Comparison of ENCODE assay signal across 15 cellular contexts in genomic region chr4:76692761-76693160, GRCh38.
DNase-seq lines count a peak whose midpoint lies in the region; ATAC-seq, FAIRE-seq and TF ChIP-seq lines count a peak whose summit lies in the region.
"Had no signal": no experiment of that assay in that cellular context is flagged by ENCODE, and none has a peak within 500 bp of the region (broad histone marks: within the 10 kb centered on the region; RNA-seq: fewer than 3 reads in every experiment).

No MANE protein-coding gene starts in this region.

- H3K27me3 Mint-ChIP-seq in Calu3 (ENCODE audit: unreplicated experiment) (no peaks in the 10 kb centered on the region), astrocyte (ENCODE audit: low read depth, unreplicated experiment) (no peaks in the 10 kb centered on the region), progenitor cell of endocrine pancreas (no peaks in the 10 kb centered on the region)

- no peaks in the 10 kb centered on the region for H3K9me3 Mint-ChIP-seq in Calu3 (ENCODE audit: low read depth, unreplicated experiment)
- H3K9me3 Mint-ChIP-seq in astrocyte (ENCODE audit: unreplicated experiment), result peaks cover 3% of the 10 kb centered on the region
- no peaks in the 10 kb centered on the region for H3K9me3 Mint-ChIP-seq in progenitor cell of endocrine pancreas (ENCODE audit: low read depth)

- H3K4me1 ChIP-seq in astrocyte (ENCODE audit: insufficient read depth, low read length) (peaks cover 30% of the 10 kb centered on the region), kidney (ENCODE audit: control insufficient read depth in 1 of 2, insufficient read depth in 1 of 2, low read depth in 1 of 2, low read length in 2 of 2) (peaks cover 17 to 25% of the 10 kb centered on the region in 2 donors)

- peak overlapping the region; percentile 93 for H3K27ac Mint-ChIP-seq in Calu3 (ENCODE audit: unreplicated experiment)
- H3K27ac Mint-ChIP-seq in astrocyte (ENCODE audit: unreplicated experiment), result peak overlapping the region; percentile 1
- H3K27ac Mint-ChIP-seq in progenitor cell of endocrine pancreas, result peak overlapping the region; percentile 89
- H3K27ac Mint-ChIP-seq: CD14-positive monocyte had no signal

- no peaks in the 10 kb centered on the region for H3K9me3 ChIP-seq in astrocyte (ENCODE audit: insufficient read depth, low read depth, low read length)
- no peaks in the 10 kb centered on the region for H3K9me3 ChIP-seq in kidney (ENCODE audit: control insufficient read depth in 1 of 2, low read length in 2 of 2)

- TF ChIP-seq CTCF in Calu3 (IDR thresholded peaks at IDR 0.05; ENCODE audit: unreplicated experiment) (no peak), astrocyte (IDR thresholded peaks at IDR 0.05; ENCODE audit: insufficient read depth, low read depth, low read length) (no peak), kidney (IDR thresholded peaks at IDR 0.05; ENCODE audit: borderline replicate concordance, extremely low read depth, insufficient read depth) (no peak), progenitor cell of endocrine pancreas (IDR thresholded peaks at IDR 0.05; ENCODE audit: unreplicated experiment) (no peak)

- DNase-seq in Calu3, result no peak
- DNase-seq in astrocyte (ENCODE audit: low read depth), result no peak
- no peak for DNase-seq in kidney
- DNase-seq in progenitor cell of endocrine pancreas (ENCODE audit: low spot score, unreplicated experiment), result no peak
- DNase-seq in 8988T, result no peak
- DNase-seq in kidney tubule cell (ENCODE audit: low spot score), result no peak
- DNase-seq: NCI-H1417 treated with DMSO at 0.1 percent for 48 hours, NCI-H1930, NCI-H69, OCI-M1 had no signal

- H3K4me2 ChIP-seq in astrocyte (ENCODE audit: low read length), result no peak overlapping the region

- intact Hi-C loops in Calu3 (cut with micrococcal nuclease; ENCODE audit: unreplicated experiment) (loop anchor here (5.0 kb wide), 1 partner anchor 70 kb away; no protein-coding TSS in a partner anchor), kidney (cut with DNase I) (no loop called here)

- CTCF ChIA-PET in Calu3 (lab: Charles Lee), result interaction anchor here (1.2 kb wide), 1 partner anchor 25 kb away, joined by 3 read pairs; no protein-coding TSS in a partner anchor

- no peak overlapping the region for H3K27ac ChIP-seq in astrocyte (ENCODE audit: low read depth, low read length)
- H3K27ac ChIP-seq in kidney (ENCODE audit: low read depth in 2 of 2, low read length in 2 of 2), result peak overlapping the region; percentile 44 to 73
- H3K27ac ChIP-seq: RWPE1 had no signal

- H3K4me3 Mint-ChIP-seq in Calu3 (ENCODE audit: low read depth, unreplicated experiment), result peak overlapping the region; percentile 89
- H3K4me3 Mint-ChIP-seq in astrocyte (ENCODE audit: unreplicated experiment), result no peak overlapping the region
- H3K4me3 Mint-ChIP-seq in progenitor cell of endocrine pancreas (ENCODE audit: low read depth), result peak overlapping the region; percentile 23

- H3K36me3 Mint-ChIP-seq in Calu3 (ENCODE audit: insufficient read depth, unreplicated experiment) (peaks cover 50% of the 10 kb centered on the region), astrocyte (ENCODE audit: low read depth, unreplicated experiment) (peaks cover 4% of the 10 kb centered on the region), progenitor cell of endocrine pancreas (ENCODE audit: insufficient read depth) (peaks cover 1% of the 10 kb centered on the region)

- H3K9ac ChIP-seq in astrocyte (ENCODE audit: low read length) (no peak overlapping the region), kidney (ENCODE audit: low read length in 2 of 2) (no peak overlapping the region)

- no peaks in the 10 kb centered on the region for H3K27me3 ChIP-seq in astrocyte (ENCODE audit: insufficient read depth, low read length)

- no TSS peak for BruUV-seq in Calu3 (replicated peaks; lab: Mats Ljungman, UMichigan)

- H2AFZ ChIP-seq in astrocyte (ENCODE audit: low read depth, low read length), result no peak overlapping the region

- peaks cover 54% of the 10 kb centered on the region for H3K79me2 ChIP-seq in astrocyte (ENCODE audit: insufficient read depth, low read length)

- H3K4me3 ChIP-seq in astrocyte (ENCODE audit: insufficient read depth, low read depth, low read length) (no peak overlapping the region), kidney (ENCODE audit: low read length in 2 of 2) (no peak overlapping the region)

- no peaks in the 10 kb centered on the region for H3K36me3 ChIP-seq in astrocyte (ENCODE audit: insufficient read depth, low read length)
- no peaks in the 10 kb centered on the region for H3K36me3 ChIP-seq in kidney (ENCODE audit: control insufficient read depth in 1 of 2, insufficient read depth in 2 of 2, low read length in 2 of 2)

- ATAC-seq in HG03039 (IDR thresholded peaks at IDR 0.05; ENCODE audit: unreplicated experiment) (no peak), GM19328 (IDR thresholded peaks at IDR 0.05; ENCODE audit: unreplicated experiment) (no peak)

- FAIRE-seq in astrocyte (lab: Jason Lieb, UNC), result peak; percentile 20
- no peak for FAIRE-seq in kidney (lab: Jason Lieb, UNC)
- FAIRE-seq: HTR-8/SVneo had no signal

- H3K4me1 Mint-ChIP-seq in Calu3 (ENCODE audit: low read depth, unreplicated experiment) (peaks cover 39% of the 10 kb centered on the region), astrocyte (ENCODE audit: low read depth, unreplicated experiment) (peaks cover 59% of the 10 kb centered on the region), progenitor cell of endocrine pancreas (ENCODE audit: low read depth) (peaks cover 77% of the 10 kb centered on the region)

- H4K20me1 ChIP-seq in astrocyte (ENCODE audit: insufficient read depth, low read length), result peaks cover 9% of the 10 kb centered on the region

Comparison
In these comparisons a context has a peak if more than half of its experiments do, and no peak if none do; other contexts are left out.
1. H3K27ac Mint-ChIP-seq: peak in every context shown above with its lines; median percentile 93 in Calu3; 89 in progenitor cell of endocrine pancreas; 1 in astrocyte.